In genomic region chr21:43146663-43147062, GRCh38 we compare ENCODE assay signal across 13 cellular contexts. TPM values are rescaled to one million over a fixed set of nuclear protein-coding genes. Genes with fewer than 3 reads are reported as not detected.
"Had no signal": no experiment of that assay in that cellular context is flagged by ENCODE, and none has a peak within 500 bp of the region (broad histone marks: within the 10 kb centered on the region; RNA-seq: fewer than 3 reads in every experiment).

No MANE protein-coding gene starts in this region.

RNA-seq across cellular contexts. Expression of gene CRYAA, which starts 22.1 kb away (rescaled TPM):
- total RNA-seq: stomach, subcutaneous adipose tissue, suprapubic skin, temporal lobe, thoracic aorta, thyroid gland, tibial nerve, transverse colon, upper lobe of left lung, ureter, urinary bladder, uterus, vagina had no signal
- polyA plus RNA-seq: stomach, urinary bladder had no signal
